Comparison of ENCODE assay signal across 9 cellular contexts in genomic region chr6:155333414-155333813, GRCh38. TPM values are rescaled to one million over a fixed set of nuclear protein-coding genes. Genes with fewer than 3 reads are reported as not detected.
DNase-seq lines count a peak whose midpoint lies in the region; ATAC-seq and TF ChIP-seq lines count a peak whose summit lies in the region.
"Had no signal": no experiment of that assay in that cellular context is flagged by ENCODE, and none has a peak within 500 bp of the region (broad histone marks: within the 10 kb centered on the region; RNA-seq: fewer than 3 reads in every experiment).

No MANE protein-coding gene starts in this region.

- no peaks in the 10 kb centered on the region for H3K27me3 Mint-ChIP-seq in nephron progenitor cell (ENCODE audit: low read depth, poor library complexity)

- no peak for TF ChIP-seq CTCF in nephron progenitor cell (IDR thresholded peaks at IDR 0.05)

- H3K27ac Mint-ChIP-seq in nephron progenitor cell: peak overlapping the region; percentile 5

- no peaks in the 10 kb centered on the region for H3K4me1 ChIP-seq in Karpas-422 (ENCODE audit: low read length)

- H3K4me3 ChIP-seq in Karpas-422 (ENCODE audit: low read length): no peak overlapping the region

- no peaks in the 10 kb centered on the region for H3K9me2 ChIP-seq in Karpas-422 (replicated peaks; ENCODE audit: insufficient read depth, low read length)

- H3K9ac ChIP-seq in Karpas-422 (ENCODE audit: low read length): no peak overlapping the region
- H3K9ac ChIP-seq: KMS-11 had no signal

- peaks cover 34% of the 10 kb centered on the region for H3K9me3 Mint-ChIP-seq in nephron progenitor cell

- no peak overlapping the region for H2AFZ ChIP-seq in Karpas-422 (ENCODE audit: low read length)

- no peaks in the 10 kb centered on the region for H3K27me3 ChIP-seq in Karpas-422 (ENCODE audit: low read length)

- H3K79me2 ChIP-seq in Karpas-422 (ENCODE audit: low read length): no peaks in the 10 kb centered on the region

- H3K36me3 Mint-ChIP-seq in nephron progenitor cell (ENCODE audit: low read depth): peaks cover 11% of the 10 kb centered on the region

- H3K4me3 Mint-ChIP-seq in nephron progenitor cell: no peak overlapping the region

- no peaks in the 10 kb centered on the region for H3K9me3 ChIP-seq in Karpas-422 (ENCODE audit: low read length)

- peaks cover 21% of the 10 kb centered on the region for H3K4me1 Mint-ChIP-seq in nephron progenitor cell

- no peaks in the 10 kb centered on the region for H3K36me3 ChIP-seq in Karpas-422 (ENCODE audit: insufficient read depth, low read length)

- no peak for DNase-seq in activated CD4-positive, CD25-positive, alpha-beta regulatory T cell (lab: John Stamatoyannopoulos, UW)
- no peak for DNase-seq in nephron progenitor cell
- no peak for DNase-seq in NOMO-1 treated with DMSO at 0.1 percent for 48 hours (lab: John Stamatoyannopoulos, UW; ENCODE audit: unreplicated experiment)
- no peak for DNase-seq in Karpas-422

- no peaks in the 10 kb centered on the region for H4K20me1 ChIP-seq in Karpas-422 (ENCODE audit: insufficient read depth, low read depth, low read length)

- no peak overlapping the region for H3K27ac ChIP-seq in Karpas-422 (ENCODE audit: low read length)
- H3K27ac ChIP-seq: KMS-11 had no signal

- peak; percentile 79 to 83 for ATAC-seq in activated CD4-positive, CD25-positive, alpha-beta regulatory T cell treated with anti-CD3 and anti-CD28 coated beads, Interleukin-2, amount 50 U/mL, for 24 hours
- ATAC-seq in GM21529 (IDR thresholded peaks at IDR 0.05; ENCODE audit: unreplicated experiment) (peak; percentile 89), HG03469 (IDR thresholded peaks at IDR 0.05; ENCODE audit: unreplicated experiment) (peak; percentile 76), HG03521 (IDR thresholded peaks at IDR 0.05; ENCODE audit: unreplicated experiment) (no peak)

- H3K4me2 ChIP-seq in Karpas-422 (ENCODE audit: low read depth, low read length, poor library complexity, severe bottlenecking): no peak overlapping the region
- H3K4me2 ChIP-seq: KMS-11 had no signal

RNA-seq across cellular contexts. Expression of gene TFB1M, which starts 19.1 kb away (rescaled TPM):
- total RNA-seq in Karpas-422 (2014; rRNA removed; shearing (Covaris generic); ENCODE audit: low replicate concordance): 40.3 and 45.0 TPM in 2 replicates
